In the genomic region with DNA sequence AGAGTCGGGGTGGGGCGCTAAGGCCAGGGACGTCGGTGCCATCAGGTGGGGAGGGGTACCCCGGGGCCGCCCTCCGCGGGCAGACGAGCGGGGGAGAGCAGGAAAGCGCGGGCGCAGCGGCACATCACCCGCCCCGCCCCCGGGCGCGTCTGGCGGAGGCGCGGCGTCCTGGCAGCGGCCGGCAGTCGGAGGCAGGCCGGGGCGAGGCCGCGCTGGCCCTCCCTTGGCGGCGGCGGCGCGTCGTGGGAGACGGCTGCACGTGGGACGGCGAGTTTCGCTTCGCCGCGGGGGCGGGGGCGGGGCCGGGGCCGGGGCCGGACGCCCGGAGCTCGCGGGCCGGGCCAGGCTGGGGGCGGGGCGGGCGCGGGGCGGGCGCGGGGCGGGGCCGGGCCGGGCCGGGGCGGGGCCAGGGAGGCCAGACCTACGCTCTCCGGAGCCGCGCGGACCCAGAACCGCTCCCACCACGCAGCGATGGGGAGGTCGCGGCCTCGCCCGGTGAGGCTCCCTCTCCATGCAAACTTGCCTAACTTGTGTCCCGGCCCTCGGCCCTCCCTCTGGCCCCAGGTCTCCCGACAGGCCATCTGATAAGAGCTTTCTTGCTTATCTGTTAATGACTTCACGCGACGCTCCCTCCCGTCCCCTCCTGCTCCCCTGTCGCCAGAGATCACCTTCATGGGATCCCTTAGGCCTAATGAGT, we compare ENCODE assay signal across 8 cellular contexts. TPM values are rescaled to one million over a fixed set of nuclear protein-coding genes. Genes with fewer than 3 reads are reported as not detected.
DNase-seq lines count a peak whose midpoint lies in the region; ATAC-seq, FAIRE-seq and TF ChIP-seq lines count a peak whose summit lies in the region.

No MANE protein-coding gene starts in this region.

- H3K27ac ChIP-seq in ectodermal cell (ENCODE audit: insufficient read depth, low read depth, low read length, poor library complexity, severe bottlenecking) = no peak overlapping the region

- FAIRE-seq in H54 (lab: Jason Lieb, UNC) = no peak

- H3K27me3 ChIP-seq in ectodermal cell (ENCODE audit: control insufficient read depth, insufficient read depth, low read length, poor library complexity, severe bottlenecking) = peaks cover 23% of the 10 kb centered on the region

- H3K4me3 ChIP-seq in NB4 (ENCODE audit: low read depth, low read length) (peak overlapping the region; percentile 49), ectodermal cell (ENCODE audit: insufficient read depth, low read depth, low read length) (peak overlapping the region; percentile 45)

- no peak for ATAC-seq in GM18517 (IDR thresholded peaks at IDR 0.05; ENCODE audit: unreplicated experiment)

- WGBS in ectodermal cell, 2 experiments = 0% methylated on average over 86 of the region's 86 CpGs

- no peak for TF ChIP-seq POLR2A in H54 (IDR thresholded peaks at IDR 0.05; ENCODE audit: low read depth, low read length)
- TF ChIP-seq POLR2A in NB4 (IDR thresholded peaks at IDR 0.05; ENCODE audit: extremely low read depth, insufficient read length) = no peak

- DNase-seq in DMS114 treated with DMSO at 0.1 percent for 48 hours (lab: John Stamatoyannopoulos, UW; ENCODE audit: unreplicated experiment) (peak; percentile 24), H54 (ENCODE audit: insufficient read length, low spot score) (peak; percentile 61), NB4 (ENCODE audit: low read depth) (peak; percentile 56), lung microvascular endothelial cell (ENCODE audit: low read depth in 2 of 2) (peak; percentile 64 to 71)
- peak; percentile 36 to 54 for DNase-seq in activated CD4-positive, alpha-beta T cell treated with anti-CD3 and anti-CD28 coated beads, Interleukin-2, amount 50 U/mL, for 4 hours
- peak; percentile 27 for DNase-seq in stimulated activated CD8-positive, alpha-beta memory T cell treated with anti-CD3 and anti-CD28 coated beads, Interleukin-15, amount 100 ng/mL, for 24 hours (ENCODE audit: low read depth)

- TF ChIP-seq CTCF in NB4 (IDR thresholded peaks at IDR 0.05; ENCODE audit: low read depth, low read length) = no peak

- H3K4me1 ChIP-seq in ectodermal cell (ENCODE audit: control insufficient read depth, insufficient read depth, low read length) = peaks cover 13% of the 10 kb centered on the region

- H3K36me3 ChIP-seq in ectodermal cell (ENCODE audit: control insufficient read depth, insufficient read depth, low read length) = no peaks in the 10 kb centered on the region

- H3K9me3 ChIP-seq in ectodermal cell (ENCODE audit: control insufficient read depth, low read length) = no peaks in the 10 kb centered on the region

RNA-seq across cellular contexts. Expression of a gene that starts 12.5 kb away (rescaled TPM):
- polyA plus RNA-seq in ectodermal cell (2013, experiment 1 of 4) = 1.8 TPM
- polyA plus RNA-seq in ectodermal cell (2013, experiment 2 of 4) = 2.5 TPM
- 2.0 TPM for polyA plus RNA-seq in ectodermal cell (2013, experiment 3 of 4)
- polyA plus RNA-seq in ectodermal cell (2013, experiment 4 of 4) = 2.3 TPM
- 6.7 and 16.8 TPM in 2 replicates for total RNA-seq in lung microvascular endothelial cell

RNA-seq across cellular contexts. Expression of a gene that starts 53.5 kb away (rescaled TPM):
- polyA plus RNA-seq in ectodermal cell (2013, experiment 1 of 4) = 40.6 TPM
- polyA plus RNA-seq in ectodermal cell (2013, experiment 2 of 4) = 38.3 TPM
- 31.4 TPM for polyA plus RNA-seq in ectodermal cell (2013, experiment 3 of 4)
- polyA plus RNA-seq in ectodermal cell (2013, experiment 4 of 4) = 31.6 TPM
- 12.3 and 15.3 TPM in 2 replicates for total RNA-seq in lung microvascular endothelial cell
